Comparison of ENCODE assay signal across 9 cellular contexts in the genomic region with DNA sequence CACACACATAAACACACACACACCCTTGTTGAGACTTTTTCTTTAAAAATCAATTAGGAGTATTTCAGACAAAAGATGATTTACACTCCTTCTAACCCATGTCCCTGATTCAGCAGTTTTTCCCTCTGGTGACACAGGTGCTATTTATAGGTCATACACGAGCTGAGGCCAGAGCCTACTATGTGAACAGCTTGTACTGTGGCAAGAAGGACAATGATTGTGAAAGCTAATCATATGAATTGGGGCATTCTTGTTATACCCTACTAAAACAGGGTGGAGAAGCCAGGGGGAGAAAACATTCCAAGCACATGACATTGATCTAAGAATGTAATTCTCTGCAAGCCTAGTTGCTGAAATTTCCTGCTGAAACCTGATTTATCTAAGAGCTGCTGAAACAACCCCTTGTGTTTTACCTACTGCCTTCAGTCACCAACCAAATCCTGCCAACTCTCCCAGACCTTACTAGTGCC.
A peak's percentile ranks its signal among the peaks of the same experiment; 100 is the strongest.
DNase-seq lines count a peak whose midpoint lies in the region; ATAC-seq and TF ChIP-seq lines count a peak whose summit lies in the region.
"Had no signal": no experiment of that assay in that cellular context is flagged by ENCODE, and none has a peak within 500 bp of the region (broad histone marks: within the 10 kb centered on the region; RNA-seq: fewer than 3 reads in every experiment).

No MANE protein-coding gene starts in this region.

- H3K4me3 ChIP-seq in right lobe of liver = no peak overlapping the region
- no peak overlapping the region for H3K4me3 ChIP-seq in transverse colon
- H3K4me3 ChIP-seq: adrenal gland had no signal

- H3K27me3 Mint-ChIP-seq in naive thymus-derived CD8-positive, alpha-beta T cell = peaks cover 0 to 5% (median 2%) of the 10 kb centered on the region in 5 donors

- TF ChIP-seq CTCF in right lobe of liver (IDR thresholded peaks at IDR 0.05) = no peak
- TF ChIP-seq CTCF in transverse colon (IDR thresholded peaks at IDR 0.05) = no peak

- H3K9me3 Mint-ChIP-seq in naive thymus-derived CD8-positive, alpha-beta T cell = peaks cover 0 to 2% (median 0%) of the 10 kb centered on the region in 9 donors

- H3K27ac ChIP-seq in right lobe of liver = peak overlapping the region in 2 of 3 donors; percentile 24 to 68
- H3K27ac ChIP-seq in transverse colon = peak overlapping the region in 3 of 4 donors; percentile 31 to 34 (median 34)
- H3K27ac ChIP-seq: adrenal gland had no signal

- H3K4me3 Mint-ChIP-seq in naive thymus-derived CD8-positive, alpha-beta T cell = no peak overlapping the region
- H3K4me3 Mint-ChIP-seq: memory B cell had no signal

- H3K36me3 ChIP-seq in right lobe of liver (no peaks in the 10 kb centered on the region), transverse colon (no peaks in the 10 kb centered on the region)
- H3K36me3 ChIP-seq: adrenal gland had no signal

- no peaks in the 10 kb centered on the region for H3K36me3 Mint-ChIP-seq in naive thymus-derived CD8-positive, alpha-beta T cell
- H3K36me3 Mint-ChIP-seq: memory B cell had no signal

- no peaks in the 10 kb centered on the region for H3K27me3 ChIP-seq in right lobe of liver
- H3K27me3 ChIP-seq in transverse colon = no peaks in the 10 kb centered on the region
- H3K27me3 ChIP-seq: adrenal gland had no signal

- peak overlapping the region in 1 of 10 donors; percentile 38 for H3K27ac Mint-ChIP-seq in naive thymus-derived CD8-positive, alpha-beta T cell
- H3K27ac Mint-ChIP-seq: memory B cell had no signal

- H3K4me1 ChIP-seq in right lobe of liver = peaks cover 0 to 11% (median 0%) of the 10 kb centered on the region in 4 donors
- peaks cover 0 to 15% (median 10%) of the 10 kb centered on the region in 4 donors for H3K4me1 ChIP-seq in transverse colon
- H3K4me1 ChIP-seq: adrenal gland had no signal

- H3K4me1 Mint-ChIP-seq in naive thymus-derived CD8-positive, alpha-beta T cell = no peaks in the 10 kb centered on the region
- H3K4me1 Mint-ChIP-seq: memory B cell had no signal

- no peaks in the 10 kb centered on the region for H3K9me3 ChIP-seq in right lobe of liver
- no peaks in the 10 kb centered on the region for H3K9me3 ChIP-seq in transverse colon
- H3K9me3 ChIP-seq: adrenal gland had no signal

- intact Hi-C loops in right lobe of liver (cut with DNase I) (no loop called here), transverse colon (cut with DNase I; ENCODE audit: low total_unique reads) (no loop called here)

- DNase-seq in NCI-H226 (peak; percentile 67), dedifferentiated amniotic fluid mesenchymal stem cell (ENCODE audit: extremely low spot score) (peak; percentile 40), right lobe of liver (peak in 1 of 3 donors; percentile 55), transverse colon (no peak), NCI-H2196 treated with DMSO at 0.1 percent for 48 hours (lab: John Stamatoyannopoulos, UW; ENCODE audit: unreplicated experiment) (no peak)
- DNase-seq in naive thymus-derived CD8-positive, alpha-beta T cell = no peak

- in situ Hi-C loops in transverse colon (cut with MboI; ENCODE audit: low pct_ligation_motif_present in 1 of 4, low pct_unique_long_range_greater_than_20kb in 1 of 4, low sequenced_read_pairs in 3 of 4) = no loop called here

- no peak for TF ChIP-seq EP300 in transverse colon (IDR thresholded peaks at IDR 0.05; ENCODE audit: low read depth)

- WGBS in right lobe of liver (ENCODE audit: insufficient coverage, low coverage, low lambda C conversion rate, missing lambda C conversion rate) = 14% methylated on average over 1 of the region's 1 CpG
- WGBS in transverse colon (ENCODE audit: low coverage in 1 of 2), 2 donors = 0 to 8% methylated on average over 1 of the region's 1 CpG

- ATAC-seq in right lobe of liver (peak; percentile 83 to 88 (median 85)), GM21390 (IDR thresholded peaks at IDR 0.05; ENCODE audit: unreplicated experiment) (no peak)
- ATAC-seq in naive thymus-derived CD8-positive, alpha-beta T cell = no peak

- POLR2A ChIA-PET in naive thymus-derived CD8-positive, alpha-beta T cell (lab: Charles Lee) = no interaction called here

- TF ChIP-seq POLR2A in right lobe of liver (IDR thresholded peaks at IDR 0.05) (no peak), transverse colon (IDR thresholded peaks at IDR 0.05) (no peak)

Comparison
In these comparisons a context has a peak if more than half of its experiments do, and no peak if none do; other contexts are left out.
1. DNase-seq: peak in NCI-H226 (single experiment) and dedifferentiated amniotic fluid mesenchymal stem cell (single experiment); none in transverse colon (single experiment), NCI-H2196 treated with DMSO at 0.1 percent for 48 hours (single experiment) and naive thymus-derived CD8-positive, alpha-beta T cell (0 of 10).
2. ATAC-seq: peak in right lobe of liver (4 of 4); none in GM21390 (single experiment) and naive thymus-derived CD8-positive, alpha-beta T cell (0 of 2).